22 cellular contexts compared by ENCODE assay signal in the genomic region with DNA sequence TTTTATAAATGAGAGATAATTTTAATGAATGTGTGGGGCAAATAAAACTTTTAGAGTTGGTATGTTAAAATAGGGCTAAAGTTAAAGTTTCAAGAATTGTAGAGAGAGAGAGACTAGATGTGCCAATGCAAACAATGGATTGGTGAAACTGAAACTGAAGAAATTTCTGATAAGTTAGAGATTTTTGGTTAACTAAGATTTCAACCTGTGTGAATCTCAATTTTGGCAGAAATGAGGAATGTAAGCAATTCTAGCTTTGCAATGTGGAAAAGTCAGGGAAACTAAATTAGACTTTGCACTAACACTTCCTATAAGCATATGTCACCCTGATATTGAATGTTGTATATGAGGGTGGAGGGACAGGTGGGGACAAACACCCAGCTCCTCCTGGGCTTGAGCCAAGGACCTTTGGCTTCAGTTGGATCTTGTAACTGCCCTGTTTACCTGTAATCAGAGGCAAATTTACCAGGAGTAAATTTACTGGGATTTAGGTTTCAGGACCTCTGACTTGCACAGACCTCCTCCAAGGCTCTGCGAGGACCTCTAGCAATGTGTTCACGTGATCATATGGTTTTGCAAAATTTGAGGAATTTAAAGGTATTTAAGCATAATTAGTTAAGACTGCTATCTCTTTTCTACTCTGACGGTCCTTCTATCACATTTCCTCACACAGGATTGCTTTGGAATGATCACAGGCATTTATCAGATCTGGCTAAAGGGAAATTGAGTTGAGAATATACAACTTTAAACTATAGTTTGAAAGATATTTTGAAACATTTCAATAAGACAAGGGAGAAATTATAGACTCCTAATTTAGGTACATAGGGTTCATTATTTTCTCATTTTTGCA. TPM values are rescaled to one million over a fixed set of nuclear protein-coding genes. Genes with fewer than 3 reads are reported as not detected.
DNase-seq lines count a peak whose midpoint lies in the region; ATAC-seq and TF ChIP-seq lines count a peak whose summit lies in the region.
"Had no signal": no experiment of that assay in that cellular context is flagged by ENCODE, and none has a peak within 500 bp of the region (broad histone marks: within the 10 kb centered on the region; RNA-seq: fewer than 3 reads in every experiment).

No MANE protein-coding gene starts in this region.

- peak in 1 of 2 donors; percentile 18 for TF ChIP-seq RAD21 in liver (IDR thresholded peaks at IDR 0.05)

- H3K4me1 Mint-ChIP-seq in glutamatergic neuron (ENCODE audit: low read depth, unreplicated experiment) (no peaks in the 10 kb centered on the region), natural killer cell (peaks cover 12 to 20% of the 10 kb centered on the region in 2 donors)

- H3K27me3 ChIP-seq in Peyer's patch (no peaks in the 10 kb centered on the region), liver (ENCODE audit: control insufficient read depth in 4 of 4, insufficient read depth in 4 of 4, low read length in 3 of 4) (no peaks in the 10 kb centered on the region), stomach (no peaks in the 10 kb centered on the region)
- H3K27me3 ChIP-seq: spleen had no signal

- no peak for TF ChIP-seq EP300 in stomach (IDR thresholded peaks at IDR 0.05)

- intact Hi-C loops in stomach (cut with DNase I; ENCODE audit: low total_unique reads): no loop called here
- intact Hi-C loops in natural killer cell (cut with micrococcal nuclease): no loop called here

- H3K4me1 ChIP-seq in Peyer's patch (no peaks in the 10 kb centered on the region), liver (ENCODE audit: control insufficient read depth in 4 of 4, insufficient read depth in 4 of 4, low read length in 3 of 4) (peaks cover 0 to 18% (median 9%) of the 10 kb centered on the region in 4 donors), stomach (peaks cover 5 to 40% (median 18%) of the 10 kb centered on the region in 4 donors)

- ATAC-seq in natural killer cell: no peak
- ATAC-seq: activated CD4-positive, CD25-positive, alpha-beta regulatory T cell treated with anti-CD3 and anti-CD28 coated beads, Interleukin-2, amount 50 U/mL, for 24 hours; activated CD8-positive, alpha-beta T cell treated with anti-CD3 and anti-CD28 coated beads, Interleukin-2, amount 10 ng/mL, durations not matched to agents 7 days and 5 days had no signal

- H3K4me3 ChIP-seq in Peyer's patch (peak overlapping the region in 2 of 4 donors; percentile 23 to 33), liver (ENCODE audit: low read depth in 1 of 3, low read length in 3 of 3) (peak overlapping the region; percentile 32 to 54 (median 35)), stomach (no peak overlapping the region)
- H3K4me3 ChIP-seq: left ventricle myocardium inferior, spleen had no signal

- DNase-seq in NCI-H2196 (lab: John Stamatoyannopoulos, UW; ENCODE audit: unreplicated experiment): peak; percentile 56
- DNase-seq in NCI-H2196 treated with DMSO at 0.1 percent for 48 hours (lab: John Stamatoyannopoulos, UW; ENCODE audit: unreplicated experiment): no peak
- peak in 2 of 3 donors; percentile 61 to 84 for DNase-seq in Peyer's patch
- DNase-seq in stomach: peak; percentile 65
- no peak for DNase-seq in glutamatergic neuron
- no peak for DNase-seq in natural killer cell
- DNase-seq in NCI-H2081 (lab: John Stamatoyannopoulos, UW): no peak
- DNase-seq: activated CD8-positive, alpha-beta T cell treated with anti-CD3 and anti-CD28 coated beads, Interleukin-2, amount 10 ng/mL, durations not matched to agents 7 days and 5 days; activated naive CD4-positive, alpha-beta T cell; amygdala; DND-41; left ventricle myocardium inferior; NCI-H1092 treated with DMSO at 0.1 percent for 48 hours; NCI-H2107; NCI-H524; spleen; stimulated activated CD4-positive, alpha-beta T cell treated with anti-CD3 and anti-CD28 coated beads, Interleukin-4, amount 100 ng/mL, for 1 hour; stimulated activated naive CD4-positive, alpha-beta T cell treated with Interleukin-2 at 50 U/mL for 16 hours; SW 1271 had no signal

- no peaks in the 10 kb centered on the region for H3K36me3 Mint-ChIP-seq in glutamatergic neuron (ENCODE audit: unreplicated experiment)
- H3K36me3 Mint-ChIP-seq in natural killer cell: no peaks in the 10 kb centered on the region

- H3K9me3 ChIP-seq in Peyer's patch: no peaks in the 10 kb centered on the region
- H3K9me3 ChIP-seq in liver (ENCODE audit: control insufficient read depth in 4 of 4, low read length in 3 of 4): no peaks in the 10 kb centered on the region
- no peaks in the 10 kb centered on the region for H3K9me3 ChIP-seq in stomach
- H3K9me3 ChIP-seq: left ventricle myocardium inferior, spleen had no signal

- H3K9ac ChIP-seq in liver (ENCODE audit: low read depth in 1 of 2, low read length in 2 of 2): peak overlapping the region; percentile 32 to 53

- H3K4me3 Mint-ChIP-seq in glutamatergic neuron (ENCODE audit: unreplicated experiment) (no peak overlapping the region), natural killer cell (no peak overlapping the region)
- H3K4me3 Mint-ChIP-seq: activated CD8-positive, alpha-beta T cell treated with anti-CD3 and anti-CD28 coated beads, Interleukin-2, amount 10 ng/mL, durations not matched to agents 7 days and 5 days; dendritic cell treated with granulocyte-macrophage colony-stimulating factor and Interleukin-4, amounts not matched to agents 40 ng/mL and 50 ng/mL, for 4 days had no signal

- TF ChIP-seq POLR2A in Peyer's patch (IDR thresholded peaks at IDR 0.05): no peak
- no peak for TF ChIP-seq POLR2A in stomach (IDR thresholded peaks at IDR 0.05)

- TF ChIP-seq CTCF in Peyer's patch (IDR thresholded peaks at IDR 0.05) (no peak), liver (IDR thresholded peaks at IDR 0.05; ENCODE audit: low read depth, low read length, missing input control) (no peak), stomach (IDR thresholded peaks at IDR 0.05) (no peak), glutamatergic neuron (IDR thresholded peaks at IDR 0.05; ENCODE audit: partially characterized antibody, unreplicated experiment) (no peak), natural killer cell (IDR thresholded peaks at IDR 0.05) (no peak)

- H3K27me3 Mint-ChIP-seq in glutamatergic neuron (ENCODE audit: unreplicated experiment) (no peaks in the 10 kb centered on the region), natural killer cell (ENCODE audit: low read depth in 2 of 2) (no peaks in the 10 kb centered on the region)
- H3K27me3 Mint-ChIP-seq: dendritic cell treated with granulocyte-macrophage colony-stimulating factor and Interleukin-4, amounts not matched to agents 40 ng/mL and 50 ng/mL, for 4 days had no signal

- H3K36me3 ChIP-seq in Peyer's patch: no peaks in the 10 kb centered on the region
- H3K36me3 ChIP-seq in liver (ENCODE audit: control insufficient read depth in 4 of 4, insufficient read depth in 3 of 4, low read depth in 1 of 4, low read length in 3 of 4): no peaks in the 10 kb centered on the region
- no peaks in the 10 kb centered on the region for H3K36me3 ChIP-seq in stomach
- H3K36me3 ChIP-seq: left ventricle myocardium inferior, spleen had no signal

- H3K9me3 Mint-ChIP-seq in glutamatergic neuron (ENCODE audit: unreplicated experiment) (peaks cover 2% of the 10 kb centered on the region), natural killer cell (no peaks in the 10 kb centered on the region)

- H3K27ac ChIP-seq in Peyer's patch: peak overlapping the region in 2 of 4 donors; percentile 1 to 67
- peak overlapping the region; percentile 67 to 68 for H3K27ac ChIP-seq in liver (ENCODE audit: low read depth in 1 of 2, low read length in 2 of 2)
- peak overlapping the region in 3 of 5 donors; percentile 33 to 54 (median 53) for H3K27ac ChIP-seq in stomach
- H3K27ac ChIP-seq: left ventricle myocardium inferior, spleen had no signal

- H3K27ac Mint-ChIP-seq in glutamatergic neuron (ENCODE audit: unreplicated experiment): no peak overlapping the region
- H3K27ac Mint-ChIP-seq in natural killer cell: no peak overlapping the region
- H3K27ac Mint-ChIP-seq: activated CD8-positive, alpha-beta T cell treated with anti-CD3 and anti-CD28 coated beads, Interleukin-2, amount 10 ng/mL, durations not matched to agents 7 days and 5 days; dendritic cell treated with granulocyte-macrophage colony-stimulating factor and Interleukin-4, amounts not matched to agents 40 ng/mL and 50 ng/mL, for 4 days had no signal

- WGBS in liver: 26% methylated on average over 3 of the region's 3 CpGs
- 45 to 58% (median 50%) methylated on average over 3 of the region's 3 CpGs for WGBS in stomach, 5 donors

TF ChIP-seq in liver, 16 proteins besides CTCF, POLR2A, EP300 and RAD21:
- peak in 1 of 2 donors; percentile 21 for TF ChIP-seq RXRA (IDR thresholded peaks at IDR 0.05)
- TF ChIP-seq GABPA (IDR thresholded peaks at IDR 0.05 in 1 of 2, conservative IDR thresholded peaks at IDR 0.05 in 1 of 2): no peak
- TF ChIP-seq HNF4A (conservative IDR thresholded peaks at IDR 0.05): peak in 1 of 2 donors; percentile 49
- peak; percentile 5 for TF ChIP-seq FOXA2 (IDR thresholded peaks at IDR 0.05)
- no peak for TF ChIP-seq HNF4G (IDR thresholded peaks at IDR 0.05)
- peak; percentile 31 for TF ChIP-seq SP1 (IDR thresholded peaks at IDR 0.05)
- TF ChIP-seq, protein P1, sequence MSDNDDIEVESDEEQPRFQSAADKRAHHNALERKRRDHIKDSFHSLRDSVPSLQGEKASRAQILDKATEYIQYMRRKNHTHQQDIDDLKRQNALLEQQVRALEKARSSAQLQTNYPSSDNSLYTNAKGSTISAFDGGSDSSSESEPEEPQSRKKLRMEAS (IDR thresholded peaks at IDR 0.05): no peak

RNA-seq across cellular contexts. Expression of a gene that starts 33.1 kb away (rescaled TPM):
- total RNA-seq in Peyer's patch (10 to 100 TPM; 11.3 to 23.6 (median 19.4) TPM), liver (10 to 100 TPM; 13.0 to 20.8 TPM), stomach (10 to 100 TPM in 3 of 5 donors, 1 to 10 TPM in 1, not detected in 1; 6.7 to 44.9 (median 20.8) TPM), glutamatergic neuron (ENCODE audit: unreplicated experiment) (20.7 TPM), natural killer cell (10 to 100 TPM; 14.2 to 25.9 (median 22.6) TPM)
- polyA plus RNA-seq in liver (10 to 100 TPM; 16.5 to 53.1 TPM), stomach (10 to 100 TPM; 28.7 to 39.1 (median 33.0) TPM)

Comparison
In these comparisons a context has a peak if more than half of its experiments do, and no peak if none do; other contexts are left out.
1. DNase-seq: peak in NCI-H2196 (single experiment), Peyer's patch (2 of 3) and stomach (single experiment); none in NCI-H2196 treated with DMSO at 0.1 percent for 48 hours (single experiment), glutamatergic neuron (single experiment), natural killer cell (single experiment) and NCI-H2081 (0 of 2).
2. H3K4me3 ChIP-seq: peak in liver (3 of 3); none in stomach (0 of 4).